29 cellular contexts compared by ENCODE assay signal in the genomic region with DNA sequence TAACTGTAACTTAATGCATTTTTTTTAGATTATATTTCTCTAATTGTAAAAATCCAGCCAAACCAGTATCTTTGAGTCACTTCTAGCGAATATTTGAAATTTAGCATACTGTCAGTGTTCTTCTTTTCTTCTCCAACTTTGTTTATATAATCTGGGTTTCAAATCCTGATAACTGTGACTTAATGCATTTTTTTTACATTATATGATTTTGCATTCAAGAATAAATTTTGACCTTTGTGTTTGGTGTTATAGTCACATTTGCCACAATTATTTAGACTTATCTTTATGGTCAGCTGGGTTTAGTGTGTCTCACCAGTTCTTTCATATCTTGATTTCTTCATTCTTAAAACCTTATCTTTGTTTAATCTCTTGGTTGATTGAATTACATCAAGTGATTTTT.
DNase-seq lines count a peak whose midpoint lies in the region; ATAC-seq, FAIRE-seq and TF ChIP-seq lines count a peak whose summit lies in the region.
"Had no signal": no experiment of that assay in that cellular context is flagged by ENCODE, and none has a peak within 500 bp of the region (broad histone marks: within the 10 kb centered on the region; RNA-seq: fewer than 3 reads in every experiment).

No MANE protein-coding gene starts in this region.

- peaks cover 7% of the 10 kb centered on the region for H3K4me1 ChIP-seq in astrocyte (ENCODE audit: insufficient read depth, low read length)
- H3K4me1 ChIP-seq in pancreas: no peaks in the 10 kb centered on the region
- H3K4me1 ChIP-seq: BLaER1 treated with 17β-estradiol and CSF1 and Interleukin-3, amounts not matched to agents 10 nM and 100 nM; Caco-2 had no signal

- FAIRE-seq in astrocyte (lab: Jason Lieb, UNC) (no peak), pancreas (lab: Jason Lieb, UNC) (no peak)
- FAIRE-seq: A549, D721Med, GM12878, GM12892, GM18507 had no signal

- DNase-seq in HFFc6: peak; percentile 27
- peak; percentile 22 for DNase-seq in M059J (ENCODE audit: low read depth)
- DNase-seq in astrocyte (ENCODE audit: low read depth): peak; percentile 74
- DNase-seq in fibroblast of the aortic adventitia (ENCODE audit: low read depth): peak; percentile 5
- DNase-seq in mesothelial cell of epicardium (ENCODE audit: low spot score in 2 of 2, unreplicated experiment in 2 of 2): no peak
- no peak for DNase-seq in hepatic stellate cell (ENCODE audit: low spot score)
- DNase-seq in pancreas: no peak
- DNase-seq: AML-193; Caco-2; Calu3; CD4-positive, alpha-beta T cell; CD8-positive, alpha-beta T cell; DMS 273 treated with DMSO at 0.1 percent for 48 hours; DMS153; DMS53; DMS79; DND-41; EL; GDM1 had no signal

- H4K20me1 ChIP-seq in astrocyte (ENCODE audit: insufficient read depth, low read length): no peaks in the 10 kb centered on the region
- H4K20me1 ChIP-seq: BLaER1 treated with 17β-estradiol and CSF1 and Interleukin-3, amounts not matched to agents 10 nM and 100 nM had no signal

- no peaks in the 10 kb centered on the region for H3K9me3 ChIP-seq in astrocyte (ENCODE audit: insufficient read depth, low read depth, low read length)
- no peaks in the 10 kb centered on the region for H3K9me3 ChIP-seq in pancreas
- H3K9me3 ChIP-seq: A549, Caco-2 had no signal

- no peak overlapping the region for H3K4me3 ChIP-seq in astrocyte (ENCODE audit: insufficient read depth, low read depth, low read length)
- no peak overlapping the region for H3K4me3 ChIP-seq in fibroblast of the aortic adventitia (ENCODE audit: low read depth, low read length)
- no peak overlapping the region for H3K4me3 ChIP-seq in pancreas
- H3K4me3 ChIP-seq: A549; BLaER1 treated with 17β-estradiol and CSF1 and Interleukin-3, amounts not matched to agents 10 nM and 100 nM; GM12878 had no signal

- no peaks in the 10 kb centered on the region for H3K9me3 Mint-ChIP-seq in HFFc6
- H3K9me3 Mint-ChIP-seq in astrocyte (ENCODE audit: unreplicated experiment): peaks cover 5% of the 10 kb centered on the region
- H3K9me3 Mint-ChIP-seq in mesothelial cell of epicardium: peaks cover 12% of the 10 kb centered on the region
- H3K9me3 Mint-ChIP-seq: CD8-positive, alpha-beta T cell had no signal

- H3K4me1 Mint-ChIP-seq in HFFc6 (ENCODE audit: low read depth) (peaks cover 55% of the 10 kb centered on the region), astrocyte (ENCODE audit: low read depth, unreplicated experiment) (peaks cover 6% of the 10 kb centered on the region), mesothelial cell of epicardium (peaks cover 4% of the 10 kb centered on the region)
- H3K4me1 Mint-ChIP-seq: B cell had no signal

- ATAC-seq in HG02970 (IDR thresholded peaks at IDR 0.05; ENCODE audit: low FRiP score, unreplicated experiment): no peak
- no peak for ATAC-seq in pancreas
- ATAC-seq: A549; CD8-positive, alpha-beta T cell; GM12878 had no signal

- no peak overlapping the region for H3K4me2 ChIP-seq in astrocyte (ENCODE audit: low read length)
- H3K4me2 ChIP-seq: A549; BLaER1 treated with 17β-estradiol and CSF1 and Interleukin-3, amounts not matched to agents 10 nM and 100 nM had no signal

- H3K27ac ChIP-seq in astrocyte (ENCODE audit: low read depth, low read length): no peak overlapping the region
- H3K27ac ChIP-seq in pancreas: no peak overlapping the region
- H3K27ac ChIP-seq: 22Rv1; A549; BLaER1 treated with 17β-estradiol and CSF1 and Interleukin-3, amounts not matched to agents 10 nM and 100 nM; C4-2B had no signal

- no peaks in the 10 kb centered on the region for H3K36me3 Mint-ChIP-seq in HFFc6 (ENCODE audit: low read depth)
- no peaks in the 10 kb centered on the region for H3K36me3 Mint-ChIP-seq in astrocyte (ENCODE audit: low read depth, unreplicated experiment)
- no peaks in the 10 kb centered on the region for H3K36me3 Mint-ChIP-seq in mesothelial cell of epicardium
- H3K36me3 Mint-ChIP-seq: CD8-positive, alpha-beta T cell had no signal

- H3K27me3 ChIP-seq in astrocyte (ENCODE audit: insufficient read depth, low read length) (no peaks in the 10 kb centered on the region), pancreas (no peaks in the 10 kb centered on the region)
- H3K27me3 ChIP-seq: BLaER1 treated with 17β-estradiol and CSF1 and Interleukin-3, amounts not matched to agents 10 nM and 100 nM had no signal

- intact Hi-C loops in pancreas (cut with DNase I): no loop called here

- H3K4me3 Mint-ChIP-seq in HFFc6 (no peak overlapping the region), astrocyte (ENCODE audit: unreplicated experiment) (no peak overlapping the region), mesothelial cell of epicardium (no peak overlapping the region)
- H3K4me3 Mint-ChIP-seq: B cell; CD4-positive, alpha-beta T cell; CD8-positive, alpha-beta T cell had no signal

- H3K36me3 ChIP-seq in astrocyte (ENCODE audit: insufficient read depth, low read length) (no peaks in the 10 kb centered on the region), pancreas (no peaks in the 10 kb centered on the region)
- H3K36me3 ChIP-seq: BLaER1 treated with 17β-estradiol and CSF1 and Interleukin-3, amounts not matched to agents 10 nM and 100 nM had no signal

- H3K27me3 Mint-ChIP-seq in HFFc6 (ENCODE audit: insufficient read depth): no peaks in the 10 kb centered on the region; the same call in 1 of the 2 replicates
- peaks cover 4% of the 10 kb centered on the region for H3K27me3 Mint-ChIP-seq in astrocyte (ENCODE audit: low read depth, unreplicated experiment)
- no peaks in the 10 kb centered on the region for H3K27me3 Mint-ChIP-seq in mesothelial cell of epicardium (ENCODE audit: low read depth)
- H3K27me3 Mint-ChIP-seq: B cell had no signal

- no peak overlapping the region for H2AFZ ChIP-seq in astrocyte (ENCODE audit: low read depth, low read length)

- H3K9ac ChIP-seq in astrocyte (ENCODE audit: low read length): no peak overlapping the region
- H3K9ac ChIP-seq: BLaER1 treated with 17β-estradiol and CSF1 and Interleukin-3, amounts not matched to agents 10 nM and 100 nM had no signal

- no peak for TF ChIP-seq CTCF in HFFc6 (IDR thresholded peaks at IDR 0.05)
- no peak for TF ChIP-seq CTCF in astrocyte (IDR thresholded peaks at IDR 0.05; ENCODE audit: insufficient read depth, low read depth, low read length)
- no peak for TF ChIP-seq CTCF in fibroblast of the aortic adventitia (IDR thresholded peaks at IDR 0.05; ENCODE audit: insufficient read depth, low read length)
- TF ChIP-seq CTCF in mesothelial cell of epicardium (IDR thresholded peaks at IDR 0.05; ENCODE audit: unreplicated experiment): no peak
- no peak for TF ChIP-seq CTCF in pancreas (IDR thresholded peaks at IDR 0.05)

- H3K79me2 ChIP-seq in astrocyte (ENCODE audit: insufficient read depth, low read length): no peaks in the 10 kb centered on the region

- WGBS in pancreas, 2 donors: 60 to 79% methylated on average over 1 of the region's 1 CpG

- H3K27ac Mint-ChIP-seq in HFFc6 (peak overlapping the region; percentile 58), astrocyte (ENCODE audit: unreplicated experiment) (no peak overlapping the region), mesothelial cell of epicardium (no peak overlapping the region)
- H3K27ac Mint-ChIP-seq: B cell; CD4-positive, alpha-beta T cell; CD8-positive, alpha-beta T cell had no signal

Comparison
In these comparisons a context has a peak if more than half of its experiments do, and no peak if none do; other contexts are left out.
1. DNase-seq: peak in HFFc6 (single experiment), M059J (single experiment), astrocyte (single experiment) and fibroblast of the aortic adventitia (single experiment); none in mesothelial cell of epicardium (0 of 2), hepatic stellate cell (single experiment) and pancreas (0 of 6).